ENCODE assay signal across 8 cellular contexts in the genomic region with DNA sequence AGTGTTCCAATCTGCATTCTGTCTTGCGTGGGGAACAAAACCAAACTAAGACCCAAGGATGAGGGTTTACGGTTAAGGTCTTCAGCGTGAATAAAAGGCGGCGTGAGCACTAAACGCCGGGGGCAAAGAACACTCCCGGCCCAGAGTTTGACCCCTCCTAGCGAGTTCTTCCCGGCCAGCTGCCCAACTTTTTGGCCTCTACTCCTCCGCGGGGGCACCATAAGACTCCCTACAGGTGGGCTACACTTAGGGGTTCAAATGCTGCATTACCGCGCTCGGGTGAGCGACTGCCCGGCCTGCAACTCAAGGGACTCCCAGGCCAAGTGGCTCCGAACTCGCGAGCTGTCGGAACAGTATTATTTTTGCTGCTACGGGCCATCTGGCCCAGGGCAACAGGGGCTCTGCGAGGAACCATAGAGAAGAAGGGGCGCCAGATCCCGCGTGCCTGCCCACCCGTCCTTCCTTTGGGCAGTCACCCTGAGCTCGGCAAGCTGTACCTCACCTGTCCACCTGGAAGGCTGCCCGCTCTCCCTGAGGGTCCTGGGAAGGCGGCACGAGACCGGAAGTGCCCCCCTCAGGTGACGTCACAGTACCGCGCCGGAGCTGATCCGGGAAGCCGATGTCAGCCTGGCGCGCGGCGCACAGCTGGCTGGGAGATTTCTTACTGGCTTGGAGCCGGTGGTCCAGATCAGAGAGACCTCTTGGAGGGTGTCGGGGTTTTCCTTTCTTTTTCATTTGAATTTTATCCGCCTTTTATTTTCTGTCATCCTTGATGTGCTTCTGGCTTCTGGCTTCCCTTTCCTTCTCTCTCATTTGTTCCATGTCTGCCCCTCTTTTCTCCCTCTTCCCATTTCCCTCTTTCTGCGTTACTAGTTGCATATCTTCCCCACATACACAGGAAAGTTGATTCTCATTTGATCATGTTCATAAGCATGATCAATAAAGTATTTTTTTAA. TPM values are rescaled to one million over a fixed set of nuclear protein-coding genes. Genes with fewer than 3 reads are reported as not detected.
DNase-seq lines count a peak whose midpoint lies in the region; ATAC-seq and TF ChIP-seq lines count a peak whose summit lies in the region.

TSS of gene LDAH (minus strand) at position 567 of the 956 bp plus-strand sequence. CDS start 21,638 bp downstream, outside the sequence.

- peak within 1 kb of the TSS; percentile 94 to 98 (median 98) for H3K27ac Mint-ChIP-seq in nephron

- H3K27me3 Mint-ChIP-seq in nephron (ENCODE audit: low read depth) = peaks cover 3% of the 10 kb centered on the region

- peaks cover 8% of the 10 kb centered on the region for H3K36me3 Mint-ChIP-seq in nephron (ENCODE audit: low read depth)

- DNase-seq in EL = peak; percentile 84
- peak; percentile 76 for DNase-seq in H4 (ENCODE audit: low spot score)
- peak; percentile 49 for DNase-seq in LNCaP clone FGC (ENCODE audit: low read depth)
- DNase-seq in SHP77 (lab: John Stamatoyannopoulos, UW) = peak; percentile 81 to 89
- peak; percentile 69 for DNase-seq in activated effector memory CD4-positive, alpha-beta T cell treated with Interleukin-2 at 50 U/mL for 16 hours
- DNase-seq in fibroblast of the aortic adventitia (ENCODE audit: low read depth) = peak; percentile 88
- peak; percentile 92 for DNase-seq in stimulated activated naive CD8-positive, alpha-beta T cell treated with anti-CD3 and anti-CD28 coated beads, Interleukin-15, Interleukin-2, amounts not matched to agents 100 U/mL and 50 U/mL, for 24 hours

- H3K4me3 Mint-ChIP-seq in nephron = peak within 1 kb of the TSS; percentile 99 to 100 (median 99)

- peaks cover 6% of the 10 kb centered on the region for H3K9me3 Mint-ChIP-seq in nephron

- peaks cover 10% of the 10 kb centered on the region for H3K4me1 Mint-ChIP-seq in nephron

- ATAC-seq in stimulated activated naive CD8-positive, alpha-beta T cell treated with anti-CD3 and anti-CD28 coated beads, Interleukin-15, Interleukin-2, amounts not matched to agents 100 U/mL and 50 U/mL, for 24 hours = peak; percentile 91

- H3K4me3 ChIP-seq in LNCaP clone FGC (ENCODE audit: low read depth, low read length) (peak within 1 kb of the TSS; percentile 91), fibroblast of the aortic adventitia (ENCODE audit: low read depth, low read length) (peak within 1 kb of the TSS; percentile 95)

- TF ChIP-seq CTCF in LNCaP clone FGC (IDR thresholded peaks at IDR 0.05; ENCODE audit: control insufficient read depth, extremely low read depth, insufficient read depth) (no peak), fibroblast of the aortic adventitia (IDR thresholded peaks at IDR 0.05; ENCODE audit: insufficient read depth, low read length) (no peak), nephron (IDR thresholded peaks at IDR 0.05; ENCODE audit: unreplicated experiment in 3 of 3) (no peak)

RNA-seq across cellular contexts. Expression of gene LDAH, which starts in this region (rescaled TPM):
- total RNA-seq in H4 (2014; rRNA removed; shearing (Covaris generic)) = 17.9 and 21.5 TPM in 2 replicates
- 7.4 and 21.8 TPM in 2 replicates for total RNA-seq in fibroblast of the aortic adventitia (ENCODE audit: low replicate concordance)

Comparison
In these comparisons a context has a peak if more than half of its experiments do, and no peak if none do; other contexts are left out.
1. Peak in every context shown above with its lines: DNase-seq, ATAC-seq and H3K4me3 ChIP-seq.